ENCODE assay signal across 25 cellular contexts in the genomic region with DNA sequence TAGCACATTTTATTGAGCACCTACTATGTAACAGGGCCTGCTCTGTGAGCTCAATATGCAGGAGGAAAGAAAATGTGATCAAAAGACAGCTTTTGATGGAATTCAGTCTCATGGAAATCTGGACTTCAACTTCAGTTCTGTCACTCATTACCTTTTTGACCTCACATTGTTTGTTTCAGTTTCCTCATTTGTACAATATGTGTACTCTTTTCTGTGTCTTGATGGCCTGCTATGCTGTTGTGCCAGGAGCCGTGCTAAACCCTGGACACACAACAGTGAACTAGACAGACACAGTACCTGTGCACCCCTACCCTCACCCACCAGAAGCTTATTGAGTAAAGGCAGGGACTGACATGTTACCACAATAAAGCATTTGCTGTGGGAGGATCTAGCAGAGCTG.
"Had no signal": no experiment of that assay in that cellular context is flagged by ENCODE, and none has a peak within 500 bp of the region (broad histone marks: within the 10 kb centered on the region; RNA-seq: fewer than 3 reads in every experiment).

No MANE protein-coding gene starts in this region.

- FAIRE-seq: bronchial epithelial cell had no signal

- H3K4me3 ChIP-seq: Peyer's patch, SJCRH30 had no signal

- H3K9me3 ChIP-seq: Peyer's patch, SK-N-SH had no signal

- H3K36me3 Mint-ChIP-seq: activated naive CD4-positive, alpha-beta T cell treated with anti-CD3 and anti-CD28 coated beads, Interleukin-2, amount 50 U/mL, for 24 hours had no signal

- H3K4me3 Mint-ChIP-seq: activated CD8-positive, alpha-beta T cell treated with anti-CD3 and anti-CD28 coated beads, Interleukin-2, amount 10 ng/mL, durations not matched to agents 7 days and 5 days; activated naive CD4-positive, alpha-beta T cell treated with anti-CD3 and anti-CD28 coated beads, Interleukin-2, amount 50 U/mL, for 24 hours; T-helper 2 cell treated with Interferon-gamma antibody and Interleukin-4, amounts not matched to agents 5 μg/mL and 100 μg/mL, for 36 hours had no signal

- H3K36me3 ChIP-seq: Peyer's patch, SJCRH30 had no signal

- H3K9me3 Mint-ChIP-seq: activated naive CD4-positive, alpha-beta T cell treated with anti-CD3 and anti-CD28 coated beads, Interleukin-2, amount 50 U/mL, for 24 hours; T-helper 2 cell treated with Interferon-gamma antibody and Interleukin-4, amounts not matched to agents 5 μg/mL and 100 μg/mL, for 36 hours had no signal

- H3K27me3 ChIP-seq: Peyer's patch, SJCRH30 had no signal

- ATAC-seq: activated CD4-positive, CD25-positive, alpha-beta regulatory T cell treated with anti-CD3 and anti-CD28 coated beads, Interleukin-2, amount 50 U/mL, for 24 hours; activated CD8-positive, alpha-beta T cell treated with anti-CD3 and anti-CD28 coated beads, Interleukin-2, amount 10 ng/mL, durations not matched to agents 7 days and 5 days had no signal

- H3K27ac ChIP-seq: Peyer's patch, RWPE1, SJCRH30 had no signal

- DNase-seq: activated CD4-positive, alpha-beta T cell treated with anti-CD3 and anti-CD28 coated beads for 4 hours; activated CD8-positive, alpha-beta memory T cell treated with anti-CD3 and anti-CD28 coated beads, Interleukin-2, amount 50 U/mL, for 48 hours; activated CD8-positive, alpha-beta T cell treated with anti-CD3 and anti-CD28 coated beads, Interleukin-2, amount 10 ng/mL, durations not matched to agents 7 days and 5 days; activated naive CD4-positive, alpha-beta T cell; activated T-cell treated with anti-CD3 and anti-CD28 coated beads, Interleukin-2, amount 50 U/mL, for 1 hour; aorta; central memory CD4-positive, alpha-beta T cell; NCI-H1092; NCI-H1417; NCI-H1694 treated with DMSO at 0.1 percent for 48 hours; NCI-H2029 treated with DMSO at 0.1 percent for 48 hours; NCI-H345; NCI-H510A; NCI-H526 treated with DMSO at 0.1 percent for 48 hours; NCI-H82; Peyer's patch; Right ventricle myocardium superior; SJCRH30; SK-N-SH; SW 1271 had no signal

- H3K27me3 Mint-ChIP-seq: activated naive CD4-positive, alpha-beta T cell treated with anti-CD3 and anti-CD28 coated beads, Interleukin-2, amount 50 U/mL, for 24 hours had no signal

- H3K27ac Mint-ChIP-seq: activated CD8-positive, alpha-beta T cell treated with anti-CD3 and anti-CD28 coated beads, Interleukin-2, amount 10 ng/mL, durations not matched to agents 7 days and 5 days; activated naive CD4-positive, alpha-beta T cell treated with anti-CD3 and anti-CD28 coated beads, Interleukin-2, amount 50 U/mL, for 24 hours; T-helper 2 cell treated with Interferon-gamma antibody and Interleukin-4, amounts not matched to agents 5 μg/mL and 100 μg/mL, for 36 hours had no signal

- H3K4me1 ChIP-seq: Peyer's patch had no signal
